8 cellular contexts compared by ENCODE assay signal in the genomic region with DNA sequence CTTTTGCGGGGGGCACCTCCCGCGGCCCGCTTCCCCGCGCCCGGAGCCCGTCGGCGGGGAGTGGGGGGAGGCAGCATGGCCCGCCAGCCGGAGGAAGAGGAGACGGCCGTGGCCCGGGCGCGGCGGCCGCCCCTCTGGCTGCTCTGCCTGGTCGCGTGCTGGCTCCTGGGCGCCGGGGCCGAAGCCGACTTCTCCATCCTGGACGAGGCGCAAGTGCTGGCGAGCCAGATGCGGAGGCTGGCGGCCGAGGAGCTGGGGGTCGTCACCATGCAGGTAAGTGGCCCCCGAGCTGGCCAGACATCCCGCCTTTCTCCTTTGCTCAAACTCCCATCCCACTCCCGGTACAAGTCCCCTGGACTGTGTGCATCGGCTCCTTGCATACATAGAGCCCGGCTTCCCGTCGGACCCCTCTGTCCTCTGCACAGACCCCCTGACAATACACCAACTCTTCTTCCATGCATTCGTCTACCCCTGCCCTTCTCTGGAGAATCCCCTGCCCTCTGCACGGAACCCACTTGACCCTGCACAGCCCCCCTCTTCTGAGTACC. TPM values are rescaled to one million over a fixed set of nuclear protein-coding genes. Genes with fewer than 3 reads are reported as not detected.
DNase-seq lines count a peak whose midpoint lies in the region; ATAC-seq and TF ChIP-seq lines count a peak whose summit lies in the region.

No MANE protein-coding gene starts in this region.

- peak overlapping the region in 7 of 9 donors; percentile 29 to 73 (median 67) for H3K27ac Mint-ChIP-seq in naive thymus-derived CD4-positive, alpha-beta T cell

- no peak for TF ChIP-seq EP300 in SK-N-SH (IDR thresholded peaks at IDR 0.05; ENCODE audit: borderline replicate concordance in 1 of 2, low read depth in 1 of 2, low read length in 1 of 2)

- peaks cover 18% of the 10 kb centered on the region; the same call in 1 of the 2 replicates for H3K79me2 ChIP-seq in SK-N-SH (ENCODE audit: insufficient read depth)

- intact Hi-C loops in Right ventricle myocardium inferior (cut with DNase I) (loop anchor here (2.0 to 5.0 kb wide), 2 partner anchors 70 to 182 kb away; no protein-coding TSS in a partner anchor), cardiac septum (cut with DNase I) (loop anchor here (5.0 to 10.0 kb wide), 6 partner anchors 42 to 354 kb away; partner anchors contain the start of gene RAVER2)
- intact Hi-C loops in naive thymus-derived CD4-positive, alpha-beta T cell (cut with micrococcal nuclease), result loop anchor here (1.0 to 10.0 kb wide), 12 partner anchors 34 to 594 kb away; partner anchors contain the start of gene RAVER2 (in 1 of the 2)

- H3K9ac ChIP-seq in SK-N-SH, result peak overlapping the region; percentile 75; the same call in 1 of the 2 replicates

- CTCF ChIA-PET in SK-N-SH (lab: Yijun Ruan, JAX), result interaction anchor here (0.6 to 1.1 kb wide), 3 partner anchors 23 to 205 kb away, joined by 3 to 5 read pairs (median 4); no protein-coding TSS in a partner anchor
- CTCF ChIA-PET in naive thymus-derived CD4-positive, alpha-beta T cell (lab: Charles Lee), result interaction anchor here (0.7 to 0.8 kb wide), 2 partner anchors 42 to 82 kb away, joined by 3 read pairs; no protein-coding TSS in a partner anchor

- TF ChIP-seq RAD21 in SK-N-SH (IDR thresholded peaks at IDR 0.05; ENCODE audit: low read length), result no peak

- H3K4me1 ChIP-seq in SK-N-SH (ENCODE audit: control insufficient read depth in 1 of 2, insufficient read depth in 2 of 2, low read depth in 1 of 2, low read length in 1 of 2) (peaks cover 7 to 22% of the 10 kb centered on the region in 2 experiments), esophagus (ENCODE audit: control insufficient read depth in 2 of 2, insufficient read depth in 2 of 2, low read length in 1 of 2) (peaks cover under 1 to 5% of the 10 kb centered on the region in 2 donors)
- H3K4me1 ChIP-seq in naive thymus-derived CD4-positive, alpha-beta T cell (ENCODE audit: control insufficient read depth in 2 of 2, insufficient read depth in 2 of 2, low read length in 2 of 2), result peaks cover 0 to 12% of the 10 kb centered on the region in 2 donors

- H3K9me3 ChIP-seq in SK-N-SH (no peaks in the 10 kb centered on the region), esophagus (ENCODE audit: control insufficient read depth in 2 of 2, insufficient read depth in 1 of 2, low read depth in 1 of 2, low read length in 1 of 2) (no peaks in the 10 kb centered on the region)
- no peaks in the 10 kb centered on the region for H3K9me3 ChIP-seq in naive thymus-derived CD4-positive, alpha-beta T cell (ENCODE audit: control insufficient read depth in 2 of 3, low read length in 3 of 3)

- H3K27ac ChIP-seq in SK-N-SH (ENCODE audit: low read depth in 2 of 2, low read length in 1 of 2) (peak overlapping the region; percentile 67 to 87; a peak in 3 of 4 replicates), esophagus (ENCODE audit: low read depth in 2 of 2, low read length in 1 of 2) (peak overlapping the region; percentile 61 to 75)
- H3K27ac ChIP-seq in naive thymus-derived CD4-positive, alpha-beta T cell (ENCODE audit: low read depth, low read length), result peak overlapping the region; percentile 59

- H3K36me3 ChIP-seq in SK-N-SH (replicated peaks in 1 of 2; ENCODE audit: control insufficient read depth in 1 of 2, insufficient read depth in 2 of 2, low read length in 1 of 2), result no peaks in the 10 kb centered on the region
- H3K36me3 ChIP-seq in esophagus (ENCODE audit: control insufficient read depth in 2 of 2, insufficient read depth in 2 of 2, low read length in 1 of 2), result no peaks in the 10 kb centered on the region
- H3K36me3 ChIP-seq in naive thymus-derived CD4-positive, alpha-beta T cell (ENCODE audit: control insufficient read depth in 2 of 3, insufficient read depth in 3 of 3, low read length in 3 of 3), result no peaks in the 10 kb centered on the region

- POLR2A ChIA-PET in SK-N-SH (lab: Yijun Ruan, JAX), result no interaction called here
- POLR2A ChIA-PET in naive thymus-derived CD4-positive, alpha-beta T cell (lab: Charles Lee), result no interaction called here

- peak overlapping the region; percentile 100; the same call in 1 of the 2 replicates for H2AFZ ChIP-seq in SK-N-SH (ENCODE audit: low read depth)

- H3K4me3 Mint-ChIP-seq in naive thymus-derived CD4-positive, alpha-beta T cell, result peak overlapping the region; percentile 84 to 99 (median 94)

- peaks cover 13 to 52% (median 24%) of the 10 kb centered on the region in 7 donors for H3K4me1 Mint-ChIP-seq in naive thymus-derived CD4-positive, alpha-beta T cell

- H3K27me3 ChIP-seq in SK-N-SH (ENCODE audit: insufficient read depth) (no peaks in the 10 kb centered on the region), esophagus (ENCODE audit: control insufficient read depth in 1 of 2, insufficient read depth in 2 of 2, low read length in 2 of 2) (no peaks in the 10 kb centered on the region)
- no peaks in the 10 kb centered on the region for H3K27me3 ChIP-seq in naive thymus-derived CD4-positive, alpha-beta T cell (ENCODE audit: control insufficient read depth in 2 of 2, insufficient read depth in 2 of 2, low read length in 2 of 2)

- peaks cover 28 to 64% (median 41%) of the 10 kb centered on the region in 5 donors for H3K27me3 Mint-ChIP-seq in naive thymus-derived CD4-positive, alpha-beta T cell

- peaks cover 0 to 4% (median 0%) of the 10 kb centered on the region in 5 donors for H3K36me3 Mint-ChIP-seq in naive thymus-derived CD4-positive, alpha-beta T cell

- TF ChIP-seq CTCF in SK-N-SH (IDR thresholded peaks at IDR 0.05), result no peak

- 0% methylated on average over 8 of the region's 41 CpGs for WGBS in SK-N-SH (ENCODE audit: low lambda C conversion rate)
- 1% methylated on average over 40 to 41 of the region's 41 CpGs for WGBS in esophagus, 2 donors

- peak; percentile 72 for DNase-seq in Right ventricle myocardium inferior (ENCODE audit: missing footprints)
- no peak for DNase-seq in cardiac septum (ENCODE audit: low spot score)
- DNase-seq in SK-N-SH, result peak; percentile 83
- peak in 1 of 9 donors; percentile 14 for DNase-seq in naive thymus-derived CD4-positive, alpha-beta T cell

- no peaks in the 10 kb centered on the region for H3K9me2 ChIP-seq in SK-N-SH

- no peaks in the 10 kb centered on the region for H3F3A ChIP-seq in SK-N-SH (replicated peaks; ENCODE audit: insufficient read depth)

- H3K4me2 ChIP-seq in SK-N-SH, result peak overlapping the region; percentile 85

- ATAC-seq in Right ventricle myocardium inferior (peak; percentile 32), HG02981 (IDR thresholded peaks at IDR 0.05; ENCODE audit: unreplicated experiment) (peak; percentile 23), GM19467 (IDR thresholded peaks at IDR 0.05; ENCODE audit: unreplicated experiment) (no peak), HG02763 (IDR thresholded peaks at IDR 0.05; ENCODE audit: unreplicated experiment) (no peak)
- peak; percentile 13 for ATAC-seq in naive thymus-derived CD4-positive, alpha-beta T cell

- no peaks in the 10 kb centered on the region for H4K20me1 ChIP-seq in SK-N-SH (ENCODE audit: insufficient read depth)

- H3K4me3 ChIP-seq in SK-N-SH (ENCODE audit: low read depth in 2 of 2, low read length in 1 of 2) (peak overlapping the region; percentile 79 to 83), esophagus (ENCODE audit: low read depth in 1 of 2, low read length in 2 of 2) (peak overlapping the region; percentile 69 to 74)
- H3K4me3 ChIP-seq in naive thymus-derived CD4-positive, alpha-beta T cell (ENCODE audit: low read length), result peak overlapping the region; percentile 54

- H3K9me3 Mint-ChIP-seq in naive thymus-derived CD4-positive, alpha-beta T cell, result no peaks in the 10 kb centered on the region

TF ChIP-seq in SK-N-SH, 30 proteins besides CTCF, POLR2A, EP300 and RAD21 (continues in another document):
- TF ChIP-seq POLR2AphosphoS5 (IDR thresholded peaks at IDR 0.05; ENCODE audit: low read depth, low read length), result no peak
- TF ChIP-seq GATA2 (CRISPR knock-in tag; IDR thresholded peaks at IDR 0.05), result no peak
- TF ChIP-seq SIN3A (IDR thresholded peaks at IDR 0.05; ENCODE audit: borderline replicate concordance, low read depth, low read length), result peak; percentile 30; the same call in 1 of the 2 replicates
- TF ChIP-seq, protein P1, sequence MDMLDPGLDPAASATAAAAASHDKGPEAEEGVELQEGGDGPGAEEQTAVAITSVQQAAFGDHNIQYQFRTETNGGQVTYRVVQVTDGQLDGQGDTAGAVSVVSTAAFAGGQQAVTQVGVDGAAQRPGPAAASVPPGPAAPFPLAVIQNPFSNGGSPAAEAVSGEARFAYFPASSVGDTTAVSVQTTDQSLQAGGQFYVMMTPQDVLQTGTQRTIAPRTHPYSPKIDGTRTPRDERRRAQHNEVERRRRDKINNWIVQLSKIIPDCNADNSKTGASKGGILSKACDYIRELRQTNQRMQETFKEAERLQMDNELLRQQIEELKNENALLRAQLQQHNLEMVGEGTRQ (IDR thresholded peaks at IDR 0.05; ENCODE audit: borderline replicate concordance, low read depth, low read length), result no peak

RNA-seq across cellular contexts. Expression of gene CACHD1, which starts 0.8 kb away (rescaled TPM):
- total RNA-seq in Right ventricle myocardium inferior (4.9 TPM), cardiac septum (2.9 TPM)
- polyA plus RNA-seq in SK-N-SH (2012; rRNA removed) (2.2 and 2.4 TPM in 2 replicates), esophagus (1 to 10 TPM; 1.6 to 2.9 TPM)
- 3.2 TPM in 2 replicates for polyA plus RNA-seq in SK-N-SH (2012; cell fraction: cytosol; rRNA removed)
- 3.7 and 4.7 TPM in 2 replicates for polyA plus RNA-seq in SK-N-SH (2012; cell fraction: nucleus; rRNA removed)
- 1 to 10 TPM in 4 of 5 experiments, under 1 TPM in 1; 0.15 to 9.0 (median 3.4) TPM for total RNA-seq in naive thymus-derived CD4-positive, alpha-beta T cell
- 1 to 10 TPM; 2.4 to 5.5 TPM for polyA plus RNA-seq in naive thymus-derived CD4-positive, alpha-beta T cell

Comparison
In these comparisons a context has a peak if more than half of its experiments do, and no peak if none do; other contexts are left out.
1. ATAC-seq: peak in Right ventricle myocardium inferior (single experiment), HG02981 (single experiment) and naive thymus-derived CD4-positive, alpha-beta T cell (single experiment); none in GM19467 (single experiment) and HG02763 (single experiment).
2. Peak in every context shown above with its lines, with median percentiles within 50 percentile points of each other: H3K27ac ChIP-seq and H3K4me3 ChIP-seq.